ENCODE assay signal across 8 cellular contexts in the genomic region with DNA sequence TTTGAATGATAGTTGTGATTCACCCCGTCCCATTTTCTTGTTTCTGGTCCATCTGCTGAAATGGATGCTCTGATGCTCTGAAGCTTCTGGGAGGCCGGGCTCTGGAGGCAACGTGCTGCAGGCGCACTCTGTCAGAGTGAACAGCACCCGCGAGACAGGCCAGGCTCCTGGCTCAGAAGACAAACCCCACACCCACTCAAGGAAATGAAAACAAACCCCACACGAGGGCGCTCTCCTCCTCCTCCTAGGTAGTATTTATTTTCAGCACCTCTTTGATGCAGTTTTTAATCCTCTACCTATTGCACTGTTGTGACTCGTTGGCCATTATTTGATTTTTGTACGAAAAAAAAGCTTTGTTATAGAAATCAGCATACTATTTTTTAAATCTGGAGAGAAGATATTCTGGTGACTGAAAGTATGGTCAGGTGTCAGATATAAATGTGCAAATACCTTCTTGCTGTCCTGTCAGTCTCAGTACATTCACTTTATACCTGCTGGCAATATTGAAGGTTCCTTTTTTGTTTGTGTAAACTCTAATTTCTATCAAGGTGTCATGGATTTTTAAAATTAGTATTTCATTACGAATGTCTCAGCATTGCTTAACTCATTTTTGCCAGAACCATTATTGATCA. TPM values are rescaled to one million over a fixed set of nuclear protein-coding genes. Genes with fewer than 3 reads are reported as not detected.
DNase-seq lines count a peak whose midpoint lies in the region; ATAC-seq and TF ChIP-seq lines count a peak whose summit lies in the region.

No MANE protein-coding gene starts in this region.

- TF ChIP-seq CTCF in GM12865 (IDR thresholded peaks at IDR 0.05; ENCODE audit: insufficient read depth, low read depth, low read length, missing control alignments), result peak; percentile 41
- TF ChIP-seq CTCF in NB4 (IDR thresholded peaks at IDR 0.05; ENCODE audit: low read depth, low read length), result no peak

- TF ChIP-seq POLR2A in NB4 (IDR thresholded peaks at IDR 0.05; ENCODE audit: extremely low read depth, insufficient read length), result no peak

- DNase-seq in GM12865 (ENCODE audit: low read depth), result peak; percentile 69
- DNase-seq in NB4 (ENCODE audit: low read depth), result peak; percentile 58
- DNase-seq in activated CD4-positive, alpha-beta T cell treated with anti-CD3 and anti-CD28 coated beads, Interleukin-2, amount 50 U/mL, for 24 hours (ENCODE audit: low read depth in 1 of 2, low spot score in 1 of 2), result peak; percentile 43 to 54
- peak; percentile 74 for DNase-seq in dermis blood vessel endothelial cell
- peak; percentile 56 for DNase-seq in middle frontal gyrus (ENCODE audit: extremely low spot score, low spot score)
- peak; percentile 18 to 51 for DNase-seq in stimulated activated CD8-positive, alpha-beta memory T cell treated with anti-CD3 and anti-CD28 coated beads, Interleukin-7, amount 100 ng/mL, for 48 hours (ENCODE audit: extremely low read depth in 1 of 2, low read depth in 1 of 2)

- ATAC-seq in GM18858 (IDR thresholded peaks at IDR 0.05; ENCODE audit: unreplicated experiment) (no peak), GM19035 (IDR thresholded peaks at IDR 0.05; ENCODE audit: unreplicated experiment) (no peak)

- H3K4me3 ChIP-seq in GM12865 (ENCODE audit: low read depth, low read length), result no peak overlapping the region
- H3K4me3 ChIP-seq in NB4 (ENCODE audit: low read depth, low read length), result no peak overlapping the region

RNA-seq across cellular contexts. Expression of a gene that starts 10.3 kb away (rescaled TPM):
- 12.2 and 12.6 TPM in 2 replicates for total RNA-seq in dermis blood vessel endothelial cell

RNA-seq across cellular contexts. Expression of a gene that starts 42.5 kb away (rescaled TPM):
- not detected in 2 replicates for total RNA-seq in dermis blood vessel endothelial cell
